ENCODE assay signal across 8 cellular contexts in genomic region chr10:103555321-103555649, GRCh38.
DNase-seq lines count a peak whose midpoint lies in the region; ATAC-seq and TF ChIP-seq lines count a peak whose summit lies in the region.

No MANE protein-coding gene starts in this region.

- ATAC-seq in IMR-90 (ENCODE audit: low read depth): no peak
- ATAC-seq in HG03108 (IDR thresholded peaks at IDR 0.05; ENCODE audit: unreplicated experiment): no peak

- H3K79me1 ChIP-seq in IMR-90 (ENCODE audit: low read depth in 1 of 2, low read length in 2 of 2) (no peaks in the 10 kb centered on the region), neuronal stem cell (ENCODE audit: low read depth, low read length) (peaks cover 2% of the 10 kb centered on the region)

- in situ Hi-C loops in IMR-90 (cut with MboI; ENCODE audit: low sequenced_read_pairs): no loop called here

- no peak overlapping the region for H2BK12ac ChIP-seq in neuronal stem cell (ENCODE audit: low read length)

- H3K18ac ChIP-seq in IMR-90 (ENCODE audit: low read depth, low read length): no peak overlapping the region
- H3K18ac ChIP-seq in neuronal stem cell (ENCODE audit: low read length): peak overlapping the region; percentile 91

- H4K8ac ChIP-seq in IMR-90 (ENCODE audit: low read depth in 2 of 2, low read length in 2 of 2) (no peak overlapping the region), neuronal stem cell (ENCODE audit: low read depth, low read length) (no peak overlapping the region)

- H3K4me1 ChIP-seq in IMR-90 (ENCODE audit: control insufficient read depth, insufficient read depth, low read length) (peaks cover 7% of the 10 kb centered on the region), neuronal stem cell (ENCODE audit: control insufficient read depth in 2 of 2, insufficient read depth in 1 of 2, low read depth in 1 of 2, low read length in 2 of 2) (peaks cover 10 to 17% of the 10 kb centered on the region in 2 donors)

- no peak overlapping the region for H2BK20ac ChIP-seq in IMR-90 (ENCODE audit: low read depth, low read length)

- H2AK5ac ChIP-seq in IMR-90 (ENCODE audit: low read depth, low read length) (0 out of 2 replicates have a peak overlapping the region, but pooled peaks have one; percentile 58), neuronal stem cell (ENCODE audit: low read depth, low read length) (no peak overlapping the region)

- no peak overlapping the region for H2BK15ac ChIP-seq in IMR-90 (ENCODE audit: low read depth, low read length)
- peak overlapping the region; percentile 30 for H2BK15ac ChIP-seq in neuronal stem cell (ENCODE audit: low read length)

- H3K27me3 ChIP-seq in IMR-90 (ENCODE audit: control insufficient read depth, insufficient read depth, low read length): peaks cover 62% of the 10 kb centered on the region
- H3K27me3 ChIP-seq in neuronal stem cell (ENCODE audit: control insufficient read depth in 3 of 3, insufficient read depth in 3 of 3, low read depth in 1 of 3, low read length in 3 of 3): peaks cover 0 to 53% (median 8%) of the 10 kb centered on the region in 3 experiments

- CTCF ChIA-PET in AG04449 (lab: Yijun Ruan, JAX): interaction anchor here (1.0 to 1.2 kb wide), 3 partner anchors 11 to 18 kb away, joined by 3 read pairs; no protein-coding TSS in a partner anchor
- CTCF ChIA-PET in IMR-90 (lab: Yijun Ruan, JAX): interaction anchor here (0.6 kb wide), 1 partner anchor 13 kb away, joined by 3 read pairs; no protein-coding TSS in a partner anchor

- no peak overlapping the region for H3K27ac ChIP-seq in IMR-90 (ENCODE audit: insufficient read depth, low read length)
- no peak overlapping the region for H3K27ac ChIP-seq in neuronal stem cell (replicated peaks; ENCODE audit: low read length)

- H2BK120ac ChIP-seq in IMR-90 (ENCODE audit: low read depth, low read length) (peak overlapping the region; percentile 1; the same call in 1 of the 2 replicates), neuronal stem cell (ENCODE audit: low read depth, low read length) (no peak overlapping the region)

- intact Hi-C loops in IMR-90 (cut with micrococcal nuclease): no loop called here

- H3K9me1 ChIP-seq in IMR-90 (ENCODE audit: insufficient read depth, low read length): peaks cover 17% of the 10 kb centered on the region

- dilution Hi-C loops in IMR-90 (cut with HindIII; ENCODE audit: low sequenced_read_pairs, unreplicated experiment): no loop called here

- H4K5ac ChIP-seq in IMR-90 (ENCODE audit: low read depth, low read length): no peak overlapping the region

- no TSS peak for BruUV-seq in IMR-90 (replicated peaks; lab: Mats Ljungman, UMichigan)

- H4K91ac ChIP-seq in IMR-90 (ENCODE audit: insufficient read depth, low read depth, low read length): no peak overlapping the region
- no peak overlapping the region for H4K91ac ChIP-seq in neuronal stem cell (ENCODE audit: low read depth, low read length, poor library complexity)

- no peak for TF ChIP-seq RAD21 in IMR-90 (IDR thresholded peaks at IDR 0.05; ENCODE audit: low read length)

- peak overlapping the region; percentile 67; the same call in 1 of the 2 replicates for H3K4me2 ChIP-seq in IMR-90 (ENCODE audit: low read depth, low read length)
- peak overlapping the region; percentile 69 for H3K4me2 ChIP-seq in neuronal stem cell (ENCODE audit: insufficient read depth, low read length, poor library complexity, severe bottlenecking)

- H3K9ac ChIP-seq in IMR-90 (ENCODE audit: low read depth, low read length) (no peak overlapping the region), neuronal stem cell (ENCODE audit: low read depth, low read length, poor library complexity) (peak overlapping the region; percentile 83)

- POLR2A ChIA-PET in AG04449 (lab: Yijun Ruan, JAX) (no interaction called here), IMR-90 (lab: Charles Lee; ENCODE audit: unreplicated experiment) (no interaction called here)

- no peak overlapping the region for H3K56ac ChIP-seq in IMR-90 (ENCODE audit: extremely low read depth, insufficient read depth, low read length)

- H3K23ac ChIP-seq in IMR-90 (ENCODE audit: low read depth, low read length) (peak overlapping the region; percentile 2; the same call in 1 of the 2 replicates), neuronal stem cell (ENCODE audit: low read depth, low read length, poor library complexity) (peak overlapping the region; percentile 38)

- no peak for DNase-seq in AG04449 (ENCODE audit: low read depth, low spot score)
- no peak for DNase-seq in IMR-90
- DNase-seq in epithelial cell of proximal tubule (ENCODE audit: low read depth): no peak
- no peak for DNase-seq in neuronal stem cell (ENCODE audit: low spot score)
- DNase-seq in DMS53 treated with DMSO at 0.1 percent for 48 hours (lab: John Stamatoyannopoulos, UW; ENCODE audit: unreplicated experiment): no peak
- DNase-seq in COLO829 (ENCODE audit: low spot score): no peak
- no peak for DNase-seq in NOMO-1 treated with DMSO at 0.1 percent for 48 hours (lab: John Stamatoyannopoulos, UW; ENCODE audit: unreplicated experiment)

- H3K14ac ChIP-seq in IMR-90 (replicated peaks; ENCODE audit: low read depth, low read length) (peak overlapping the region; percentile 1; the same call in 1 of the 2 replicates), neuronal stem cell (ENCODE audit: low read length) (no peak overlapping the region)

- 0 out of 2 replicates have a peak overlapping the region, but pooled peaks have one; percentile 34 for H3K4ac ChIP-seq in IMR-90 (ENCODE audit: low read depth, low read length)
- H3K4ac ChIP-seq in neuronal stem cell (ENCODE audit: low read length): no peak overlapping the region

- H2AK9ac ChIP-seq in IMR-90 (replicated peaks; ENCODE audit: low read depth, low read length, poor library complexity): no peak overlapping the region

- peak overlapping the region; percentile 49 for H3K4me3 ChIP-seq in AG04449 (ENCODE audit: low read depth, low read length)
- peak overlapping the region; percentile 9; the same call in 1 of the 2 replicates for H3K4me3 ChIP-seq in IMR-90 (ENCODE audit: insufficient read depth, low read depth, low read length)
- H3K4me3 ChIP-seq in epithelial cell of proximal tubule (ENCODE audit: low read depth, low read length): peak overlapping the region; percentile 38
- H3K4me3 ChIP-seq in neuronal stem cell (ENCODE audit: low read length in 2 of 2): peak overlapping the region; percentile 25 to 40

- H2AFZ ChIP-seq in IMR-90 (replicated peaks; ENCODE audit: low read length, poor library complexity): peak overlapping the region; percentile 84
- H2AFZ ChIP-seq in neuronal stem cell (ENCODE audit: low read length): peak overlapping the region; percentile 83

- peaks cover 5% of the 10 kb centered on the region for H4K20me1 ChIP-seq in IMR-90 (ENCODE audit: insufficient read depth, low read length)

- TF ChIP-seq POLR2A in IMR-90 (IDR thresholded peaks at IDR 0.05; ENCODE audit: low read depth, low read length): no peak

- TF ChIP-seq CTCF in AG04449 (IDR thresholded peaks at IDR 0.05; ENCODE audit: insufficient read depth, low read length, missing control alignments) (no peak), IMR-90 (conservative IDR thresholded peaks at IDR 0.05; ENCODE audit: low read depth, low read length) (no peak), epithelial cell of proximal tubule (conservative IDR thresholded peaks at IDR 0.05; ENCODE audit: low read depth, low read length) (no peak)

- no peak overlapping the region for H2BK5ac ChIP-seq in IMR-90 (ENCODE audit: low read depth, low read length, poor library complexity, severe bottlenecking)
- no peak overlapping the region for H2BK5ac ChIP-seq in neuronal stem cell (ENCODE audit: low read length)

- no peaks in the 10 kb centered on the region for H3K9me3 ChIP-seq in IMR-90 (ENCODE audit: control insufficient read depth, insufficient read depth, low read length)
- H3K9me3 ChIP-seq in neuronal stem cell (replicated peaks in 1 of 2; ENCODE audit: control insufficient read depth in 2 of 2, insufficient read depth in 1 of 2, low read depth in 1 of 2, low read length in 2 of 2): peaks cover 0 to 4% of the 10 kb centered on the region in 2 donors

- no peaks in the 10 kb centered on the region for H3K36me3 ChIP-seq in IMR-90 (ENCODE audit: control insufficient read depth, insufficient read depth, low read length)
- H3K36me3 ChIP-seq in neuronal stem cell (replicated peaks in 1 of 2; ENCODE audit: control insufficient read depth in 2 of 2, insufficient read depth in 2 of 2, low read length in 2 of 2): peaks cover 0 to 4% of the 10 kb centered on the region in 2 donors

- no CpG with 5 or more reads among the region's 19 CpGs for WGBS in IMR-90 (ENCODE audit: extremely low coverage in 2 of 2, insufficient read length in 1 of 2), 2 experiments
- WGBS in neuronal stem cell (ENCODE audit: extremely low coverage in 2 of 2, insufficient read length in 2 of 2, insufficient replicate concordance in 1 of 2), 2 donors: no CpG with 5 or more reads among the region's 19 CpGs

TF ChIP-seq in IMR-90, 13 proteins besides CTCF, POLR2A, EP300 and RAD21:
- TF ChIP-seq MAFK (IDR thresholded peaks at IDR 0.05; ENCODE audit: low read depth, low read length): no peak
- no peak for TF ChIP-seq CEBPB (IDR thresholded peaks at IDR 0.05; ENCODE audit: low read depth, low read length)
- no peak for TF ChIP-seq BHLHE40 (IDR thresholded peaks at IDR 0.05; ENCODE audit: low read depth, low read length)
- no peak for TF ChIP-seq MXI1 (IDR thresholded peaks at IDR 0.05; ENCODE audit: borderline replicate concordance, low read depth, low read length)
TF ChIP-seq in IMR-90: peak in this region for 0.
